ENCODE assay signal across 15 cellular contexts in the genomic region with DNA sequence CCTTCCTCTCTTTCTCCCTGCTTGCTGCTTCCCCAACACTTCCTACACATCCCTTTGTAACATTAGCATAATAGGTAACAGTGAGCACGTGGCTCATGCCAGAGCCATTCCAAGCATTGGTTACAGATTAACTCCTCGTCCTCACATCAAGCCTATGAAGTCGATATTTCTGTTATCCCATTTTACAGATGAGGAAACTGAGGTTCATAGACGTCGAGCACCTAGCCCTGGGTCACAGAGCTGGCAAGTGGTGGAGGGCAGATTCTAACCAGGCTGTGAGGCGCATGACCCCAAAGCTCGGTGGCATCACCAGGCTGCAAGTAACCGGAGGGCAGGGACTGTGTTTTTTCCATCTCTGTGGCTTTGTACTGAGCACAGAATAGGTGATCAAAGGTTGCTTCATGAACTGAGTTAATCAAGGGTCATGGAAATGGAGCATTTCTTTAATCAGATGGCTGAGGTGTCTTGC. TPM values are rescaled to one million over a fixed set of nuclear protein-coding genes. Genes with fewer than 3 reads are reported as not detected.
DNase-seq lines count a peak whose midpoint lies in the region; ATAC-seq and TF ChIP-seq lines count a peak whose summit lies in the region.
"Had no signal": no experiment of that assay in that cellular context is flagged by ENCODE, and none has a peak within 500 bp of the region (broad histone marks: within the 10 kb centered on the region; RNA-seq: fewer than 3 reads in every experiment).

No MANE protein-coding gene starts in this region.

- ATAC-seq in CD4-positive, alpha-beta T cell (ENCODE audit: poor library complexity), result no peak
- ATAC-seq in HG03442 (IDR thresholded peaks at IDR 0.05; ENCODE audit: unreplicated experiment), result no peak
- ATAC-seq in GM21390 (IDR thresholded peaks at IDR 0.05; ENCODE audit: unreplicated experiment), result no peak
- ATAC-seq: effector memory CD8-positive, alpha-beta T cell had no signal

- TF ChIP-seq CTCF in CD4-positive, alpha-beta T cell (IDR thresholded peaks at IDR 0.05), result no peak
- TF ChIP-seq CTCF in mammary epithelial cell (conservative IDR thresholded peaks at IDR 0.05 in 1 of 2, IDR thresholded peaks at IDR 0.05 in 1 of 2; ENCODE audit: extremely low read depth in 1 of 2, insufficient read depth in 1 of 2, low read depth in 1 of 2, low read length in 2 of 2), result no peak
- no peak for TF ChIP-seq CTCF in neutrophil (IDR thresholded peaks at IDR 0.05)

- H3K9ac ChIP-seq in mammary epithelial cell (ENCODE audit: insufficient read depth, low read length), result no peak overlapping the region
- H3K9ac ChIP-seq: BLaER1 had no signal

- H3K9me3 ChIP-seq in CD4-positive, alpha-beta T cell (ENCODE audit: control insufficient read depth, low read length), result no peaks in the 10 kb centered on the region
- H3K9me3 ChIP-seq in mammary epithelial cell (replicated peaks; ENCODE audit: insufficient read depth, low read length), result no peaks in the 10 kb centered on the region
- no peaks in the 10 kb centered on the region for H3K9me3 ChIP-seq in neutrophil
- H3K9me3 ChIP-seq: BLaER1, suprapubic skin had no signal

- no TSS peak for BruUV-seq in mammary epithelial cell (replicated peaks; lab: Mats Ljungman, UMichigan)

- H3K27me3 Mint-ChIP-seq in CD4-positive, alpha-beta T cell, result no peaks in the 10 kb centered on the region
- H3K27me3 Mint-ChIP-seq: progenitor cell of endocrine pancreas had no signal

- H3K27me3 ChIP-seq in ACC112 (ENCODE audit: insufficient read depth, low read length) (no peaks in the 10 kb centered on the region), mammary epithelial cell (ENCODE audit: insufficient read depth, low read length) (no peaks in the 10 kb centered on the region), neutrophil (no peaks in the 10 kb centered on the region)
- H3K27me3 ChIP-seq in CD4-positive, alpha-beta T cell (ENCODE audit: control insufficient read depth, insufficient read depth, low read length), result no peaks in the 10 kb centered on the region
- H3K27me3 ChIP-seq: BLaER1, suprapubic skin had no signal

- H3K27ac ChIP-seq in ACC112 (ENCODE audit: low read depth, low read length), result peak overlapping the region; percentile 40
- no peak overlapping the region for H3K27ac ChIP-seq in CD4-positive, alpha-beta T cell (ENCODE audit: low read depth, low read length)
- no peak overlapping the region for H3K27ac ChIP-seq in mammary epithelial cell (ENCODE audit: insufficient read depth, low read depth, low read length)
- H3K27ac ChIP-seq in neutrophil, result peak overlapping the region; percentile 97
- H3K27ac ChIP-seq: BLaER1, suprapubic skin had no signal

- in situ Hi-C loops in mammary epithelial cell (cut with MboI; ENCODE audit: low sequenced_read_pairs in 2 of 2), result no loop called here

- H2AFZ ChIP-seq in ACC112 (ENCODE audit: low read length, unreplicated experiment) (no peak overlapping the region), mammary epithelial cell (ENCODE audit: low read depth, low read length) (peak overlapping the region; percentile 71)

- H3K4me3 ChIP-seq in ACC112 (ENCODE audit: low read depth, low read length) (no peak overlapping the region), mammary epithelial cell (replicated peaks in 1 of 3; ENCODE audit: insufficient read depth in 1 of 3, low read depth in 2 of 3, low read length in 3 of 3) (no peak overlapping the region), neutrophil (ENCODE audit: low read depth in 1 of 2, low read length in 1 of 2) (peak overlapping the region; percentile 31 to 76)
- H3K4me3 ChIP-seq: BLaER1, suprapubic skin had no signal

- H3K4me1 ChIP-seq in ACC112 (ENCODE audit: control insufficient read depth, insufficient read depth, low read length, unreplicated experiment) (peaks cover 54% of the 10 kb centered on the region), mammary epithelial cell (ENCODE audit: insufficient read depth, low read length) (peaks cover 28% of the 10 kb centered on the region), neutrophil (ENCODE audit: control insufficient read depth in 1 of 2, insufficient read depth in 1 of 2, low read depth in 1 of 2, low read length in 1 of 2) (peaks cover 85% of the 10 kb centered on the region in 2 experiments)

- H3K79me2 ChIP-seq in ACC112 (ENCODE audit: control insufficient read depth, insufficient read depth, low read length, unreplicated experiment) (no peaks in the 10 kb centered on the region), mammary epithelial cell (ENCODE audit: insufficient read depth, low read length) (no peaks in the 10 kb centered on the region)

- peaks cover 53% of the 10 kb centered on the region for H3K4me1 Mint-ChIP-seq in CD4-positive, alpha-beta T cell (ENCODE audit: low read depth)

- DNase-seq in CD4-positive, alpha-beta T cell, result no peak
- no peak for DNase-seq in mammary epithelial cell
- no peak for DNase-seq in hypothalamus (lab: John Stamatoyannopoulos, UW)
- DNase-seq: activated effector memory CD4-positive, alpha-beta T cell treated with anti-CD3 and anti-CD28 coated beads, Interleukin-2, amount 50 U/mL, for 16 hours; effector memory CD8-positive, alpha-beta T cell; NCI-H1436 treated with DMSO at 0.1 percent for 48 hours had no signal

- H3K4me2 ChIP-seq in mammary epithelial cell (ENCODE audit: insufficient read depth, low read depth, low read length), result peak overlapping the region; percentile 2
- H3K4me2 ChIP-seq: BLaER1 had no signal

- peak overlapping the region; percentile 35 for H3K27ac Mint-ChIP-seq in CD4-positive, alpha-beta T cell
- H3K27ac Mint-ChIP-seq: effector memory CD8-positive, alpha-beta T cell; T-helper 2 cell treated with Interferon-gamma antibody and Interleukin-4, amounts not matched to agents 5 μg/mL and 100 μg/mL, for 36 hours had no signal

- H4K20me1 ChIP-seq in mammary epithelial cell (ENCODE audit: insufficient read depth, low read length), result no peaks in the 10 kb centered on the region
- H4K20me1 ChIP-seq: BLaER1 had no signal

- no peaks in the 10 kb centered on the region for H3K9me3 Mint-ChIP-seq in CD4-positive, alpha-beta T cell
- H3K9me3 Mint-ChIP-seq: T-helper 2 cell treated with Interferon-gamma antibody and Interleukin-4, amounts not matched to agents 5 μg/mL and 100 μg/mL, for 36 hours had no signal

- intact Hi-C loops in CD4-positive, alpha-beta T cell (cut with DNase I, micrococcal nuclease), result no loop called here
- intact Hi-C loops in mammary epithelial cell (cut with micrococcal nuclease), result no loop called here

- dilution Hi-C loops in mammary epithelial cell (cut with HindIII; ENCODE audit: low sequenced_read_pairs), result no loop called here

- H3K4me3 Mint-ChIP-seq in CD4-positive, alpha-beta T cell, result no peak overlapping the region
- H3K4me3 Mint-ChIP-seq: effector memory CD8-positive, alpha-beta T cell; T-helper 2 cell treated with Interferon-gamma antibody and Interleukin-4, amounts not matched to agents 5 μg/mL and 100 μg/mL, for 36 hours had no signal

- POLR2A ChIA-PET in CD4-positive, alpha-beta T cell (lab: Charles Lee), result no interaction called here

- CTCF ChIA-PET in CD4-positive, alpha-beta T cell (lab: Charles Lee), result no interaction called here
- CTCF ChIA-PET in mammary epithelial cell (lab: Charles Lee; ENCODE audit: low non-redundant PET), result no interaction called here

- WGBS in mammary epithelial cell (ENCODE audit: low coverage, missing lambda C conversion rate), result 81% methylated on average over 8 of the region's 8 CpGs

- H3K36me3 ChIP-seq in ACC112 (ENCODE audit: insufficient read depth, low read length) (no peaks in the 10 kb centered on the region), mammary epithelial cell (ENCODE audit: insufficient read depth, low read length) (no peaks in the 10 kb centered on the region), neutrophil (peaks cover under 1% of the 10 kb centered on the region)
- H3K36me3 ChIP-seq: BLaER1, suprapubic skin had no signal

- H3K36me3 Mint-ChIP-seq in CD4-positive, alpha-beta T cell (ENCODE audit: low read depth), result no peaks in the 10 kb centered on the region

RNA-seq across cellular contexts. Expression of a gene that starts 5.7 kb away (rescaled TPM):
- 1 to 10 TPM; 4.3 to 4.7 TPM for total RNA-seq in CD4-positive, alpha-beta T cell
- total RNA-seq in mammary epithelial cell, result 100 to 1,000 TPM in 1 of 2 donors, 10 to 100 TPM in 1; 30.3 to 155 TPM
- polyA plus RNA-seq in mammary epithelial cell, result 147 TPM
- 116 TPM for polyA minus RNA-seq in mammary epithelial cell
- total RNA-seq: myocyte had no signal

RNA-seq across cellular contexts. Expression of a gene that starts 27.6 kb away (rescaled TPM):
- total RNA-seq in CD4-positive, alpha-beta T cell, result not detected
- not detected for total RNA-seq in mammary epithelial cell
- not detected for polyA plus RNA-seq in mammary epithelial cell
- polyA minus RNA-seq in mammary epithelial cell, result not detected
- total RNA-seq: myocyte, progenitor cell of endocrine pancreas, suprapubic skin had no signal

RNA-seq across cellular contexts. Expression of a gene that starts 58.5 kb away (rescaled TPM):
- not detected for total RNA-seq in CD4-positive, alpha-beta T cell
- under 1 TPM in 1 of 2 donors, not detected in 1; 0.40 TPM for total RNA-seq in mammary epithelial cell
- polyA plus RNA-seq in mammary epithelial cell, result 0.07 TPM
- polyA minus RNA-seq in mammary epithelial cell, result not detected
- total RNA-seq: myocyte, suprapubic skin had no signal

Comparison
In these comparisons a context has a peak if more than half of its experiments do, and no peak if none do; other contexts are left out.
1. H3K27ac ChIP-seq: peak in ACC112 (single experiment) and neutrophil (single experiment); none in CD4-positive, alpha-beta T cell (single experiment) and mammary epithelial cell (single experiment).
2. H3K4me3 ChIP-seq: peak in neutrophil (2 of 2); none in ACC112 (single experiment) and mammary epithelial cell (0 of 3).
3. RNA of a gene that starts 5.7 kb away (total RNA-seq): 30.3 to 155 TPM in mammary epithelial cell; 4.3 to 4.7 TPM in CD4-positive, alpha-beta T cell; every median in the first group is over 4 times any median in the second.